ENCODE assay signal across 8 cellular contexts in the genomic region with DNA sequence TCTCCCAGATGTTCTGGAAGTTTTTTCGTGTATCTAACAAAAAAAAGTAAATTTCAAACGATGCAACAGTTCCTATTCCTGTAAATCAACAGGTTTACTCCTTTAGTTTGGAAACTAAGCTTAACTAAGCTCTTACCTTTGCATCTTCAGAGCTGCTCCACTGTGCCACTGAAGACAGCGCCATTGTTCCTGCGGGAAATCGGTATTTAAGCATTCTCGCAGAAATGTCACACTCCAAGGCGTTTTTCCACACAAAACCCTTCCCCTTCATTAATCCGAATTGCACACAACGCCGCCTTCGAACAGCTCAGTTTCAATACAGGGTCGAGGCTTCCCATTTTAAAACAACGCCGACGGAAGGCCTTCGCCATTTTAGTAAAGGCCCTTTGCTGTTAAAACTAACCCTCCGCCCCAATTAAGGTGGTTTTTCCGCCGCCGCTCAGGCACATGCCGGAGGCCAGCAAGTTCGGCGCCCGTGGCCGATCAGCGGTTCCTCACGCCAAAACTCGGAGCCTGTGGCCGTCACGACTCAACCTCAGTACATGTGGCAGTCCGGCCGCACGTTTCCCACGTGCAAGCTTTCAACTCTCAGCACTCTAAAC. TPM values are rescaled to one million over a fixed set of nuclear protein-coding genes. Genes with fewer than 3 reads are reported as not detected.
DNase-seq lines count a peak whose midpoint lies in the region; ATAC-seq and TF ChIP-seq lines count a peak whose summit lies in the region.

No MANE protein-coding gene starts in this region.

- peak overlapping the region; percentile 99 for H3K4me3 Mint-ChIP-seq in effector memory CD8-positive, alpha-beta T cell
- peak overlapping the region; percentile 93 to 100 (median 98) for H3K4me3 Mint-ChIP-seq in naive thymus-derived CD4-positive, alpha-beta T cell

- peak overlapping the region; percentile 93 for H3K27ac ChIP-seq in naive thymus-derived CD4-positive, alpha-beta T cell (ENCODE audit: low read depth, low read length)

- no peaks in the 10 kb centered on the region for H3K27me3 ChIP-seq in naive thymus-derived CD4-positive, alpha-beta T cell (ENCODE audit: control insufficient read depth in 2 of 2, insufficient read depth in 2 of 2, low read length in 2 of 2)

- DNase-seq in NCI-H748 treated with DMSO at 0.1 percent for 48 hours (lab: John Stamatoyannopoulos, UW) (peak; percentile 54), GM10266 (ENCODE audit: extremely low spot score) (no peak), NCI-H526 treated with DMSO at 0.1 percent for 48 hours (lab: John Stamatoyannopoulos, UW) (no peak), NOMO-1 treated with DMSO at 0.1 percent for 48 hours (lab: John Stamatoyannopoulos, UW; ENCODE audit: unreplicated experiment) (no peak), SK-N-DZ (ENCODE audit: low spot score) (no peak)
- no peak for DNase-seq in effector memory CD8-positive, alpha-beta T cell
- no peak for DNase-seq in naive thymus-derived CD4-positive, alpha-beta T cell

- intact Hi-C loops in naive thymus-derived CD4-positive, alpha-beta T cell (cut with micrococcal nuclease), result loop anchor here (1.0 to 10.0 kb wide), 12 partner anchors 9 to 1914 kb away; partner anchors contain the start of genes ZNF292 (in 2 of the 2), CYB5R4 (in 1 of the 2) and ORC3 (in 1 of the 2)

- CTCF ChIA-PET in naive thymus-derived CD4-positive, alpha-beta T cell (lab: Charles Lee), result interaction anchor here (0.6 to 4.5 kb wide), 6 partner anchors 8 to 147 kb away, joined by 3 to 50 read pairs (median 6); partner anchors contain the start of genes SNX14 and SYNCRIP

- H3K27me3 Mint-ChIP-seq in effector memory CD8-positive, alpha-beta T cell, result no peaks in the 10 kb centered on the region
- peaks cover 0 to 4% (median 0%) of the 10 kb centered on the region in 5 donors for H3K27me3 Mint-ChIP-seq in naive thymus-derived CD4-positive, alpha-beta T cell

- H3K36me3 Mint-ChIP-seq in effector memory CD8-positive, alpha-beta T cell (ENCODE audit: insufficient read depth), result peaks cover 53% of the 10 kb centered on the region
- H3K36me3 Mint-ChIP-seq in naive thymus-derived CD4-positive, alpha-beta T cell, result peaks cover 9 to 56% (median 29%) of the 10 kb centered on the region in 5 donors

- H3K36me3 ChIP-seq in naive thymus-derived CD4-positive, alpha-beta T cell (ENCODE audit: control insufficient read depth in 2 of 3, insufficient read depth in 3 of 3, low read length in 3 of 3), result peaks cover 0 to 4% (median 4%) of the 10 kb centered on the region in 3 experiments

- H3K27ac Mint-ChIP-seq in effector memory CD8-positive, alpha-beta T cell, result peak overlapping the region; percentile 98 to 100
- peak overlapping the region; percentile 96 to 100 (median 99) for H3K27ac Mint-ChIP-seq in naive thymus-derived CD4-positive, alpha-beta T cell

- peak; percentile 9 for ATAC-seq in effector memory CD8-positive, alpha-beta T cell (replicated peaks)
- no peak for ATAC-seq in naive thymus-derived CD4-positive, alpha-beta T cell

- H3K9me3 ChIP-seq in naive thymus-derived CD4-positive, alpha-beta T cell (ENCODE audit: control insufficient read depth in 2 of 3, low read length in 3 of 3), result no peaks in the 10 kb centered on the region

- H3K9me3 Mint-ChIP-seq in effector memory CD8-positive, alpha-beta T cell, result no peaks in the 10 kb centered on the region
- peaks cover 0 to 8% (median 2%) of the 10 kb centered on the region in 11 donors for H3K9me3 Mint-ChIP-seq in naive thymus-derived CD4-positive, alpha-beta T cell

- peak overlapping the region; percentile 100 for H3K4me3 ChIP-seq in GM08714 (ENCODE audit: low read length)
- peak overlapping the region; percentile 98 for H3K4me3 ChIP-seq in naive thymus-derived CD4-positive, alpha-beta T cell (ENCODE audit: low read length)

- peaks cover 43 to 54% of the 10 kb centered on the region in 2 donors for H3K4me1 Mint-ChIP-seq in effector memory CD8-positive, alpha-beta T cell (ENCODE audit: low read depth in 2 of 2)
- peaks cover 31 to 57% (median 47%) of the 10 kb centered on the region in 7 donors for H3K4me1 Mint-ChIP-seq in naive thymus-derived CD4-positive, alpha-beta T cell

- no peak for TF ChIP-seq CTCF in GM10266 (IDR thresholded peaks at IDR 0.05; ENCODE audit: control insufficient read depth, insufficient read depth, low read depth, missing control alignments)

- peaks cover 23 to 26% of the 10 kb centered on the region in 2 donors for H3K4me1 ChIP-seq in naive thymus-derived CD4-positive, alpha-beta T cell (ENCODE audit: control insufficient read depth in 2 of 2, insufficient read depth in 2 of 2, low read length in 2 of 2)

- POLR2A ChIA-PET in naive thymus-derived CD4-positive, alpha-beta T cell (lab: Charles Lee), result interaction anchor here (0.7 to 5.8 kb wide), 26 partner anchors 8 to 1730 kb away, joined by 3 to 593 read pairs (median 5); partner anchors contain the start of genes CEP162, SNX14 and SYNCRIP

RNA-seq across cellular contexts. Expression of gene SYNCRIP, which starts 35.4 kb away (rescaled TPM):
- 100 to 1,000 TPM in 1 of 5 experiments, 10 to 100 TPM in 4; 69.8 to 131 (median 82.2) TPM for total RNA-seq in naive thymus-derived CD4-positive, alpha-beta T cell
- 10 to 100 TPM; 71.5 to 84.9 TPM for polyA plus RNA-seq in naive thymus-derived CD4-positive, alpha-beta T cell
- polyA plus RNA-seq in SK-N-DZ (2014; cell fraction: cytosol; rRNA removed), result 67.6 and 71.9 TPM in 2 replicates
- 44.0 and 52.0 TPM in 2 replicates for polyA plus RNA-seq in SK-N-DZ (2014; cell fraction: nucleus; rRNA removed)
